ENCODE assay signal across 9 cellular contexts in the genomic region with DNA sequence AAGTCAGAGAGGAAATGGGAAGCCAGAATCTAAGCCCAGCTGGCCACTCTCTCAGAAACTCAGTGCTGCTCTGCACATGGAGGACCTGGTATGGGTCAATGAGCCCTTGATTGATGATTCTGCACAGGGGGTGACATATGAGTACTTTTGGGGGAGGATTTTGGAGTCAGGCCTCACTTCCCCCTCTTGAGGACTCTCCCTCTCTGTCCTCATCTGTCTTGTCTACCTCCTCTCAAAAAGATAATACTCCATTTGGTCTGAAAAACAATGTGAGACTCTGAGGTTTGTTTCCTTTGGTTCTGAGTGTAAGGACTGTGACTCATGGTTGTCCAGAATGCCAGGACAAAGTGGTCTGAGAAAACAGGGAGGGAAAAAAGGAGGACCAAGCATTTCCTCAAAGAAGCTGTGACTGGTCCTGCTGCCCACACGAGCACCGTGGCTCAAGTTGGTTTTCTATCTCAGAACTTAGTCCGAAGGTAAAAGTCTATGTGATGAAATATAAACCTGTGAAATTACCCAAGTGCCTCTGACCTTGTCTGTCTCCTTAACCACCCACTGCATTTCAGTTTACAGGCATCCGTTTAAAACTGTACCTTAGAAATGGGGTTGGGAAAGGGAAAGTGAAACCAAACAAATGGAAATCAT. TPM values are rescaled to one million over a fixed set of nuclear protein-coding genes. Genes with fewer than 3 reads are reported as not detected.
DNase-seq lines count a peak whose midpoint lies in the region; ATAC-seq and TF ChIP-seq lines count a peak whose summit lies in the region.
"Had no signal": no experiment of that assay in that cellular context is flagged by ENCODE, and none has a peak within 500 bp of the region (broad histone marks: within the 10 kb centered on the region; RNA-seq: fewer than 3 reads in every experiment).

No MANE protein-coding gene starts in this region.

- H3K27ac ChIP-seq in HEK293 (ENCODE audit: extremely low read depth, low read depth, low read length): no peak overlapping the region
- peak overlapping the region; percentile 79 for H3K27ac ChIP-seq in RWPE1
- H3K27ac ChIP-seq: SK-N-MC had no signal

- H3K27ac Mint-ChIP-seq in naive B cell: peak overlapping the region; percentile 58 to 94 (median 90)

- H3K36me3 ChIP-seq in HEK293 (ENCODE audit: control insufficient read depth in 2 of 2, insufficient read depth in 1 of 2, low read length in 2 of 2): no peaks in the 10 kb centered on the region

- CTCF ChIA-PET in HEK293 (lab: Yijun Ruan, JAX): interaction anchor here (0.6 to 0.7 kb wide), 3 partner anchors 14 to 86 kb away, joined by 4 to 5 read pairs (median 4); no protein-coding TSS in a partner anchor
- CTCF ChIA-PET in RWPE1 (lab: Yijun Ruan, JAX): interaction anchor here (0.7 kb wide), 2 partner anchors 206 to 266 kb away, joined by 3 read pairs; no protein-coding TSS in a partner anchor

- ATAC-seq in naive B cell (ENCODE audit: low read depth in 2 of 2): peak; percentile 39 to 51

- peak; percentile 55 for DNase-seq in Daoy (ENCODE audit: low read depth)
- DNase-seq in RWPE1 (ENCODE audit: low spot score): peak; percentile 42
- peak; percentile 64 for DNase-seq in dermis blood vessel endothelial cell
- DNase-seq in naive B cell: peak; percentile 20
- no peak for DNase-seq in midbrain (lab: John Stamatoyannopoulos, UW)
- no peak for DNase-seq in foreskin melanocyte
- DNase-seq in activated effector memory CD4-positive, alpha-beta T cell treated with anti-CD3 and anti-CD28 coated beads, Interleukin-2, amount 50 U/mL, for 16 hours: no peak

- TF ChIP-seq CTCF in HEK293 (tag by site-specific recombination; IDR thresholded peaks at IDR 0.05): no peak
- TF ChIP-seq CTCF in RWPE1 (conservative IDR thresholded peaks at IDR 0.05; ENCODE audit: low read depth): no peak

- H3K27me3 Mint-ChIP-seq in naive B cell: no peaks in the 10 kb centered on the region

- peak overlapping the region; percentile 13; the same call in 1 of the 2 replicates for H3K4me3 ChIP-seq in HEK293 (ENCODE audit: low read depth, low read length)
- H3K4me3 ChIP-seq: SK-N-MC had no signal

- H3K36me3 Mint-ChIP-seq in naive B cell: peaks cover 0 to 8% of the 10 kb centered on the region in 2 donors

- no peaks in the 10 kb centered on the region for H3K4me1 ChIP-seq in HEK293 (ENCODE audit: control insufficient read depth, insufficient read depth, low read length)

- POLR2A ChIA-PET in HEK293 (lab: Yijun Ruan, JAX): no interaction called here
- POLR2A ChIA-PET in RWPE1 (lab: Yijun Ruan, JAX; ENCODE audit: low non-redundant PET): interaction anchor here (0.6 kb wide), 1 partner anchor 782 kb away, joined by 3 read pairs; no protein-coding TSS in a partner anchor

- peaks cover 44 to 66% (median 55%) of the 10 kb centered on the region in 3 donors for H3K4me1 Mint-ChIP-seq in naive B cell

- no peaks in the 10 kb centered on the region for H3K9me3 ChIP-seq in HEK293 (ENCODE audit: control insufficient read depth, insufficient read depth, low read depth, low read length)

- peaks cover 0 to 5% (median 1%) of the 10 kb centered on the region in 7 donors for H3K9me3 Mint-ChIP-seq in naive B cell

- peak overlapping the region; percentile 69 to 89 (median 82) for H3K4me3 Mint-ChIP-seq in naive B cell

TF ChIP-seq in HEK293, 187 proteins besides CTCF, POLR2A, EP300 and RAD21:
- TF ChIP-seq, protein P1, sequence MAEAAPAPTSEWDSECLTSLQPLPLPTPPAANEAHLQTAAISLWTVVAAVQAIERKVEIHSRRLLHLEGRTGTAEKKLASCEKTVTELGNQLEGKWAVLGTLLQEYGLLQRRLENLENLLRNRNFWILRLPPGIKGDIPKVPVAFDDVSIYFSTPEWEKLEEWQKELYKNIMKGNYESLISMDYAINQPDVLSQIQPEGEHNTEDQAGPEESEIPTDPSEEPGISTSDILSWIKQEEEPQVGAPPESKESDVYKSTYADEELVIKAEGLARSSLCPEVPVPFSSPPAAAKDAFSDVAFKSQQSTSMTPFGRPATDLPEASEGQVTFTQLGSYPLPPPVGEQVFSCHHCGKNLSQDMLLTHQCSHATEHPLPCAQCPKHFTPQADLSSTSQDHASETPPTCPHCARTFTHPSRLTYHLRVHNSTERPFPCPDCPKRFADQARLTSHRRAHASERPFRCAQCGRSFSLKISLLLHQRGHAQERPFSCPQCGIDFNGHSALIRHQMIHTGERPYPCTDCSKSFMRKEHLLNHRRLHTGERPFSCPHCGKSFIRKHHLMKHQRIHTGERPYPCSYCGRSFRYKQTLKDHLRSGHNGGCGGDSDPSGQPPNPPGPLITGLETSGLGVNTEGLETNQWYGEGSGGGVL (tag by site-specific recombination; IDR thresholded peaks at IDR 0.05): peak; percentile 55; the same call in 1 of the 2 replicates
- no peak for TF ChIP-seq HOXC10 (CRISPR knock-in tag; IDR thresholded peaks at IDR 0.05)
- TF ChIP-seq, protein P2, sequence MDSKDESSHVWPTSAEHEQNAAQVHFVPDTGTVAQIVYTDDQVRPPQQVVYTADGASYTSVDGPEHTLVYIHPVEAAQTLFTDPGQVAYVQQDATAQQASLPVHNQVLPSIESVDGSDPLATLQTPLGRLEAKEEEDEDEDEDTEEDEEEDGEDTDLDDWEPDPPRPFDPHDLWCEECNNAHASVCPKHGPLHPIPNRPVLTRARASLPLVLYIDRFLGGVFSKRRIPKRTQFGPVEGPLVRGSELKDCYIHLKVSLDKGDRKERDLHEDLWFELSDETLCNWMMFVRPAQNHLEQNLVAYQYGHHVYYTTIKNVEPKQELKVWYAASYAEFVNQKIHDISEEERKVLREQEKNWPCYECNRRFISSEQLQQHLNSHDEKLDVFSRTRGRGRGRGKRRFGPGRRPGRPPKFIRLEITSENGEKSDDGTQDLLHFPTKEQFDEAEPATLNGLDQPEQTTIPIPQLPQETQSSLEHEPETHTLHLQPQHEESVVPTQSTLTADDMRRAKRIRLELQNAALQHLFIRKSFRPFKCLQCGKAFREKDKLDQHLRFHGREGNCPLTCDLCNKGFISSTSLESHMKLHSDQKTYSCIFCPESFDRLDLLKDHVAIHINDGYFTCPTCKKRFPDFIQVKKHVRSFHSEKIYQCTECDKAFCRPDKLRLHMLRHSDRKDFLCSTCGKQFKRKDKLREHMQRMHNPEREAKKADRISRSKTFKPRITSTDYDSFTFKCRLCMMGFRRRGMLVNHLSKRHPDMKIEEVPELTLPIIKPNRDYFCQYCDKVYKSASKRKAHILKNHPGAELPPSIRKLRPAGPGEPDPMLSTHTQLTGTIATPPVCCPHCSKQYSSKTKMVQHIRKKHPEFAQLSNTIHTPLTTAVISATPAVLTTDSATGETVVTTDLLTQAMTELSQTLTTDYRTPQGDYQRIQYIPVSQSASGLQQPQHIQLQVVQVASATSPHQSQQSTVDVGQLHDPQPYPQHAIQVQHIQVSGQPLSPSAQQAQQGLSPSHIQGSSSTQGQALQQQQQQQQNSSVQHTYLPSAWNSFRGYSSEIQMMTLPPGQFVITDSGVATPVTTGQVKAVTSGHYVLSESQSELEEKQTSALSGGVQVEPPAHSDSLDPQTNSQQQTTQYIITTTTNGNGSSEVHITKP (tag by site-specific recombination; IDR thresholded peaks at IDR 0.05): peak; percentile 28; the same call in 1 of the 2 replicates

RNA-seq across cellular contexts. Expression of a gene that starts 11.1 kb away (rescaled TPM):
- 0.51 and 2.4 TPM in 2 replicates for total RNA-seq in Daoy (2014; rRNA removed; shearing (Covaris generic))
- 6.7 and 7.3 TPM in 2 replicates for total RNA-seq in dermis blood vessel endothelial cell
- 1 to 10 TPM in 5 of 6 donors, under 1 TPM in 1; 0.19 to 6.7 (median 3.2) TPM for polyA plus RNA-seq in naive B cell (ENCODE audit: low read depth in 6 of 6)

Comparison
In these comparisons a context has a peak if more than half of its experiments do, and no peak if none do; other contexts are left out.
1. DNase-seq: peak in Daoy (single experiment), RWPE1 (single experiment), dermis blood vessel endothelial cell (single experiment) and naive B cell (single experiment); none in midbrain (single experiment), foreskin melanocyte (single experiment) and activated effector memory CD4-positive, alpha-beta T cell treated with anti-CD3 and anti-CD28 coated beads, Interleukin-2, amount 50 U/mL, for 16 hours (single experiment).